Comparison of ENCODE assay signal across 32 cellular contexts in genomic region chr2:64498438-64498837, GRCh38.
"Had no signal": no experiment of that assay in that cellular context is flagged by ENCODE, and none has a peak within 500 bp of the region (broad histone marks: within the 10 kb centered on the region; RNA-seq: fewer than 3 reads in every experiment).

No MANE protein-coding gene starts in this region.

- H3K36me3 ChIP-seq: ascending aorta, cardiac muscle cell, WERI-Rb-1 had no signal

- H3K4me1 ChIP-seq: ascending aorta had no signal

- H3K4me3 ChIP-seq: ascending aorta, cardiac muscle cell had no signal

- H3K27me3 ChIP-seq: ascending aorta, cardiac muscle cell had no signal

- ATAC-seq: activated CD4-positive, alpha-beta T cell treated with anti-CD3 and anti-CD28 coated beads for 36 hours; activated CD4-positive, CD25-positive, alpha-beta regulatory T cell treated with anti-CD3 and anti-CD28 coated beads, Interleukin-2, amount 50 U/mL, for 24 hours; activated CD8-positive, alpha-beta memory T cell treated with anti-CD3 and anti-CD28 coated beads, Interleukin-2, amount 10 ng/mL, durations not matched to agents 7 days and 5 days; activated CD8-positive, alpha-beta T cell treated with anti-CD3 and anti-CD28 coated beads, Interleukin-2, amount 10 ng/mL, durations not matched to agents 7 days and 5 days; activated naive CD8-positive, alpha-beta T cell treated with anti-CD3 and anti-CD28 coated beads, Interleukin-2, amount 50 U/mL, for 24 hours; WTC11 had no signal

- H3K9me3 ChIP-seq: ascending aorta had no signal

- H3K27ac ChIP-seq: ascending aorta, cardiac muscle cell, WERI-Rb-1 had no signal

- FAIRE-seq: bronchial epithelial cell, TTC549 had no signal

- DNase-seq: activated CD4-positive, alpha-beta memory T cell treated with anti-CD3 and anti-CD28 coated beads, Interleukin-2, amount 10 ng/mL, durations not matched to agents 7 days and 5 days; activated CD4-positive, alpha-beta T cell treated with anti-CD3 and anti-CD28 coated beads for 1 hour; activated CD4-positive, alpha-beta T cell treated with anti-CD3 and anti-CD28 coated beads for 36 hours; activated CD4-positive, alpha-beta T cell treated with anti-CD3 and anti-CD28 coated beads for 48 hours; activated CD4-positive, alpha-beta T cell treated with anti-CD3 and anti-CD28 coated beads, Interleukin-2, amount 10 ng/mL, durations not matched to agents 7 days and 5 days; activated CD4-positive, alpha-beta T cell treated with anti-CD3 and anti-CD28 coated beads, Interleukin-2, amount 50 U/mL, for 48 hours; activated CD4-positive, CD25-positive, alpha-beta regulatory T cell; activated CD8-positive, alpha-beta memory T cell treated with anti-CD3 and anti-CD28 coated beads for 24 hours; activated CD8-positive, alpha-beta memory T cell treated with anti-CD3 and anti-CD28 coated beads, Interleukin-2, amount 10 ng/mL, durations not matched to agents 7 days and 5 days; activated CD8-positive, alpha-beta memory T cell treated with anti-CD3 and anti-CD28 coated beads, Interleukin-2, amount 50 U/mL, for 48 hours; activated CD8-positive, alpha-beta T cell treated with anti-CD3 and anti-CD28 coated beads, Interleukin-2, amount 10 ng/mL, durations not matched to agents 7 days and 5 days; activated effector memory CD4-positive, alpha-beta T cell treated with Interleukin-2 at 50 U/mL for 16 hours; activated gamma-delta T cell; activated naive CD4-positive, alpha-beta T cell treated with anti-CD3 and anti-CD28 coated beads, Interleukin-2, amount 10 ng/mL, durations not matched to agents 7 days and 5 days; activated naive CD4-positive, alpha-beta T cell treated with Interleukin-2 at 50 U/mL for 16 hours; activated naive CD8-positive, alpha-beta T cell treated with anti-CD3 and anti-CD28 coated beads, Interleukin-2, amount 10 ng/mL, durations not matched to agents 7 days and 5 days; activated naive CD8-positive, alpha-beta T cell treated with anti-CD3 and anti-CD28 coated beads, Interleukin-2, amount 50 U/mL, for 24 hours; activated T-cell treated with anti-CD3 and anti-CD28 coated beads, Interleukin-2, amount 50 U/mL, for 24 hours; activated T-cell treated with anti-CD3 and anti-CD28 coated beads, Interleukin-2, amount 50 U/mL, for 48 hours; amygdala; anterior cingulate cortex; caudate nucleus; cerebellar nuclear complex; T-helper 2 cell; T-helper 9 cell; WERI-Rb-1 had no signal
